13 cellular contexts compared by ENCODE assay signal in the genomic region with DNA sequence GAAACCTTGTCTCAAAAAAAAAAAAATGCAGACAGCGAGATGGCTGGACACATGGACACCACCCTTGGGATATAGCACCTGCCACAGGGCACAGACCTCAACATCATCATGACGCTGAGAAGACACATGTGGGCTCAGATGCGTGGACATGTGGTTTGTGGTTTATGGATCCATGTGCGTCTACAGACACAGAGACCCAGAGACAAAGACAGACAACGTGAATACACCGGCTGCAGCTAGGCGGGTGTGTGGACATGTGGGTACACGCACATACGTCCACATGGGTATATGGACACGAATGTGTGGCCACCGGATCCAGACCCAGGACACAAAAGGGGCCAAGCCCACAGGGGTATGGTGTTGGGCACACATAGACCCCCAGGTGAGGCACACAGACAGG. TPM values are rescaled to one million over a fixed set of nuclear protein-coding genes. Genes with fewer than 3 reads are reported as not detected.
A peak's percentile ranks its signal among the peaks of the same experiment; 100 is the strongest.
DNase-seq lines count a peak whose midpoint lies in the region; ATAC-seq and TF ChIP-seq lines count a peak whose summit lies in the region.
"Had no signal": no experiment of that assay in that cellular context is flagged by ENCODE, and none has a peak within 500 bp of the region (broad histone marks: within the 10 kb centered on the region; RNA-seq: fewer than 3 reads in every experiment).

No MANE protein-coding gene starts in this region.

- DNase-seq in GM12865 (ENCODE audit: low read depth) (peak; percentile 52), T-cell (peak in 5 of 34 experiments; percentile 12 to 35 (median 23)), right atrium auricular region (ENCODE audit: low spot score) (no peak), NCI-H526 treated with DMSO at 0.1 percent for 48 hours (lab: John Stamatoyannopoulos, UW) (no peak), NCI-H1417 (lab: John Stamatoyannopoulos, UW) (no peak)
- no peak for DNase-seq in activated naive CD8-positive, alpha-beta T cell treated with anti-CD3 and anti-CD28 coated beads, Interleukin-2, amount 10 ng/mL, durations not matched to agents 7 days and 5 days
- DNase-seq: foreskin keratinocyte, kidney glomerular epithelial cell, NCI-H1092 treated with DMSO at 0.1 percent for 48 hours had no signal

- ATAC-seq in T-cell (replicated peaks in 1 of 4): peak in 1 of 4 experiments; percentile 26
- ATAC-seq in activated naive CD8-positive, alpha-beta T cell treated with anti-CD3 and anti-CD28 coated beads, Interleukin-2, amount 10 ng/mL, durations not matched to agents 7 days and 5 days (ENCODE audit: low read depth): no peak
- ATAC-seq: foreskin keratinocyte, Right ventricle myocardium inferior had no signal

- no peaks in the 10 kb centered on the region for H3K9me3 ChIP-seq in right atrium auricular region

- no peaks in the 10 kb centered on the region for H3K27me3 Mint-ChIP-seq in T-cell
- H3K27me3 Mint-ChIP-seq in activated naive CD8-positive, alpha-beta T cell treated with anti-CD3 and anti-CD28 coated beads, Interleukin-2, amount 10 ng/mL, durations not matched to agents 7 days and 5 days: no peaks in the 10 kb centered on the region

- no peaks in the 10 kb centered on the region for H3K36me3 ChIP-seq in rectal smooth muscle tissue (ENCODE audit: control insufficient read depth, insufficient read depth, low read length)
- H3K36me3 ChIP-seq in right atrium auricular region: no peaks in the 10 kb centered on the region

- peak overlapping the region; percentile 89 to 97 (median 95) for H3K4me3 Mint-ChIP-seq in T-cell
- peak overlapping the region; percentile 92 for H3K4me3 Mint-ChIP-seq in activated naive CD8-positive, alpha-beta T cell treated with anti-CD3 and anti-CD28 coated beads, Interleukin-2, amount 10 ng/mL, durations not matched to agents 7 days and 5 days
- H3K4me3 Mint-ChIP-seq: neural crest cell had no signal

- H3K4me3 ChIP-seq in GM12865 (ENCODE audit: low read depth, low read length) (peak overlapping the region; percentile 80), rectal smooth muscle tissue (ENCODE audit: low read length) (peak overlapping the region; percentile 15), right atrium auricular region (no peak overlapping the region)

- H3K27ac ChIP-seq in rectal smooth muscle tissue (ENCODE audit: low read depth, low read length) (no peak overlapping the region), right atrium auricular region (no peak overlapping the region)
- H3K27ac ChIP-seq: foreskin keratinocyte had no signal

- TF ChIP-seq CTCF in GM12865 (IDR thresholded peaks at IDR 0.05; ENCODE audit: insufficient read depth, low read depth, low read length, missing control alignments) (no peak), right atrium auricular region (IDR thresholded peaks at IDR 0.05) (no peak)

- no peaks in the 10 kb centered on the region for H3K4me1 ChIP-seq in rectal smooth muscle tissue (ENCODE audit: control insufficient read depth, insufficient read depth, low read length)
- no peaks in the 10 kb centered on the region for H3K4me1 ChIP-seq in right atrium auricular region
- H3K4me1 ChIP-seq: foreskin keratinocyte had no signal

- H3K4me1 Mint-ChIP-seq in T-cell: peaks cover 31 to 50% (median 38%) of the 10 kb centered on the region in 3 donors
- peaks cover 22% of the 10 kb centered on the region for H3K4me1 Mint-ChIP-seq in activated naive CD8-positive, alpha-beta T cell treated with anti-CD3 and anti-CD28 coated beads, Interleukin-2, amount 10 ng/mL, durations not matched to agents 7 days and 5 days
- H3K4me1 Mint-ChIP-seq: neural crest cell had no signal

- POLR2A ChIA-PET in T-cell (lab: Charles Lee): no interaction called here
- POLR2A ChIA-PET in activated naive CD8-positive, alpha-beta T cell treated with anti-CD3 and anti-CD28 coated beads, Interleukin-2, amount 10 ng/mL, durations not matched to agents 7 days and 5 days (lab: Charles Lee): interaction anchor here (1.5 to 3.1 kb wide), 5 partner anchors 12 to 68 kb away, joined by 3 to 43 read pairs (median 15); a partner anchor contains a TSS

- no peak overlapping the region for H3K9ac ChIP-seq in rectal smooth muscle tissue (ENCODE audit: low read length)

- H3K27me3 ChIP-seq in rectal smooth muscle tissue (ENCODE audit: control insufficient read depth, insufficient read depth, low read length) (no peaks in the 10 kb centered on the region), right atrium auricular region (no peaks in the 10 kb centered on the region)

- CTCF ChIA-PET in T-cell (lab: Charles Lee): interaction anchor here in 1 of 2 donors (1.0 kb wide), 1 partner anchor 14 kb away, joined by 3 read pairs; no protein-coding TSS in a partner anchor

- peak overlapping the region; percentile 94 to 95 for H3K27ac Mint-ChIP-seq in T-cell
- peak overlapping the region; percentile 94 for H3K27ac Mint-ChIP-seq in activated naive CD8-positive, alpha-beta T cell treated with anti-CD3 and anti-CD28 coated beads, Interleukin-2, amount 10 ng/mL, durations not matched to agents 7 days and 5 days

- H3K9me3 Mint-ChIP-seq in T-cell: no peaks in the 10 kb centered on the region
- H3K9me3 Mint-ChIP-seq in activated naive CD8-positive, alpha-beta T cell treated with anti-CD3 and anti-CD28 coated beads, Interleukin-2, amount 10 ng/mL, durations not matched to agents 7 days and 5 days: no peaks in the 10 kb centered on the region
- H3K9me3 Mint-ChIP-seq: neural crest cell had no signal

- peaks cover 14% of the 10 kb centered on the region for H3K36me3 Mint-ChIP-seq in T-cell
- peaks cover 32% of the 10 kb centered on the region for H3K36me3 Mint-ChIP-seq in activated naive CD8-positive, alpha-beta T cell treated with anti-CD3 and anti-CD28 coated beads, Interleukin-2, amount 10 ng/mL, durations not matched to agents 7 days and 5 days

RNA-seq across cellular contexts. Expression of a gene that starts 1.3 kb away (rescaled TPM):
- 10 to 100 TPM in 3 of 5 donors, 1 to 10 TPM in 2; 1.9 to 22.6 (median 12.7) TPM for total RNA-seq in T-cell
- total RNA-seq in activated naive CD8-positive, alpha-beta T cell treated with anti-CD3 and anti-CD28 coated beads, Interleukin-2, amount 10 ng/mL, durations not matched to agents 7 days and 5 days: 10 to 100 TPM; 30.7 to 33.4 TPM
- total RNA-seq in right atrium auricular region: 1 to 10 TPM in 1 of 2 donors, under 1 TPM in 1; 0.63 to 1.3 TPM
- total RNA-seq: foreskin keratinocyte, NCI-H460, neural crest cell had no signal

RNA-seq across cellular contexts. Expression of a gene that starts 51.8 kb away (rescaled TPM):
- total RNA-seq in T-cell (10 to 100 TPM in 1 of 5 donors, 1 to 10 TPM in 3, not detected in 1; 1.1 to 10.6 (median 7.6) TPM), right atrium auricular region (1,000 to 10,000 TPM in 1 of 2 donors, 100 to 1,000 TPM in 1; 419 to 1,709 TPM)
- 1 to 10 TPM; 2.0 to 2.1 TPM for total RNA-seq in activated naive CD8-positive, alpha-beta T cell treated with anti-CD3 and anti-CD28 coated beads, Interleukin-2, amount 10 ng/mL, durations not matched to agents 7 days and 5 days

Comparison
In these comparisons a context has a peak if more than half of its experiments do, and no peak if none do; other contexts are left out.
1. H3K4me3 ChIP-seq: peak in GM12865 (single experiment) and rectal smooth muscle tissue (single experiment); none in right atrium auricular region (0 of 2).
2. RNA of a gene that starts 51.8 kb away (total RNA-seq): 419 to 1,709 TPM in right atrium auricular region; 1.1 to 10.6 TPM in T-cell and 2.0 to 2.1 TPM in activated naive CD8-positive, alpha-beta T cell treated with anti-CD3 and anti-CD28 coated beads, Interleukin-2, amount 10 ng/mL, durations not matched to agents 7 days and 5 days; every median in the first group is over 10 times any median in the second.